ENCODE assay signal across 8 cellular contexts in genomic region chr10:85995791-85996190, GRCh38.
DNase-seq lines count a peak whose midpoint lies in the region; ATAC-seq and TF ChIP-seq lines count a peak whose summit lies in the region.

No MANE protein-coding gene starts in this region.

- DNase-seq in ACHN (peak; percentile 52), GM12864 (ENCODE audit: low read depth) (no peak), KBM-7 (peak; percentile 40), kidney tubule cell (ENCODE audit: low spot score) (peak; percentile 44), coronary artery (ENCODE audit: low spot score) (no peak)
- DNase-seq in effector CD8-positive, alpha-beta T cell (lab: John Stamatoyannopoulos, UW): no peak

- H3K27ac ChIP-seq in VCaP: no peak overlapping the region
- H3K27ac ChIP-seq in coronary artery: no peak overlapping the region

- peak; percentile 54 for TF ChIP-seq CTCF in GM12864 (IDR thresholded peaks at IDR 0.05; ENCODE audit: low read depth, low read length, missing control alignments)
- peak; percentile 79 for TF ChIP-seq CTCF in VCaP (conservative IDR thresholded peaks at IDR 0.05)
- TF ChIP-seq CTCF in coronary artery (IDR thresholded peaks at IDR 0.05): no peak

- H3K4me3 ChIP-seq in GM12864 (ENCODE audit: low read depth, low read length) (no peak overlapping the region), coronary artery (no peak overlapping the region)

- in situ Hi-C loops in ACHN (cut with HindIII; ENCODE audit: low pct_ligation_motif_present, low pct_unique_long_range_greater_than_20kb, low sequenced_read_pairs): no loop called here
- in situ Hi-C loops in KBM-7 (cut with MboI; ENCODE audit: low pct_unique_long_range_greater_than_20kb, low sequenced_read_pairs): no loop called here

- ATAC-seq in GM18873 (IDR thresholded peaks at IDR 0.05; ENCODE audit: low FRiP score, unreplicated experiment): no peak

Comparison
In these comparisons a context has a peak if more than half of its experiments do, and no peak if none do; other contexts are left out.
1. DNase-seq: peak in ACHN (single experiment), KBM-7 (single experiment) and kidney tubule cell (single experiment); none in GM12864 (single experiment), coronary artery (single experiment) and effector CD8-positive, alpha-beta T cell (single experiment).